Comparison of ENCODE assay signal across 2 cellular contexts in the genomic region with DNA sequence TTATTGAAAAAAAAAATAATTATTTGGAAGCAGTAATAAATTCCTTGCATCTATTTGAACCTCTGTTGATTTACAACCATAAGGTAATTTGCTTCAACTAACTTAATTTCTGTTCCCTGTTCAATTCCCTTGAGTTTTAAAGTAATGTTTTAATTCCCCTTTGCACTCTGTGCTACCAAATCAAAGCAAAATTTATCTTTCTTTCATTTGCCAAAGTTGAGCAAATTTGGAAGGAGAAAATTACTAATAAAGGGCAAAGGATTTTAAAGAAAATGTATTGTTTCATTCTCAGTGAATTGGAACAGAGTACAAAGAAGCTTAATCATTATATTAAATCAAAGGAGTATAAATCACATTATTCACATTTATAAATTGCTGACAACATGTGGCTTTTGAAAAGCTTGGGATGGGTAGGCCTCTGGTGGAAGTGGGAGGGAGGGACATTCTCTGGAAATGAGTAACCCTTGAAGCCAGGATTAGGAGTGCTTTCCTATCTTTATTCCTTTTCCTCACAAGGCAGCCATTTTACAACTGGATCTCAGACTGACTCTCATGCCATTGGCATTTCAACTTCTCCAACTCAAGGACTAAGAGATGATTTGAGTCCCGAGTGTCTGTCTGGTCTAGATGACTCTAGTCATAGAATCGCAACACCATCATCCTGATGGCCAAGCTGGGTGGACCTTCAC.
TF ChIP-seq lines count a peak whose summit lies in the region.

No MANE protein-coding gene starts in this region.

TF ChIP-seq in IMR-90, 13 proteins besides CTCF, POLR2A, EP300 and RAD21:
- peak; percentile 4; the same call in 1 of the 2 replicates for TF ChIP-seq SMC3 (IDR thresholded peaks at IDR 0.05; ENCODE audit: low read depth, low read length)
- TF ChIP-seq NFE2L2 (IDR thresholded peaks at IDR 0.05; ENCODE audit: low read depth, low read length) = no peak
- TF ChIP-seq MAFK (IDR thresholded peaks at IDR 0.05; ENCODE audit: low read depth, low read length) = peak; percentile 21; the same call in 1 of the 2 replicates

TF ChIP-seq in GM23338, 12 proteins besides CTCF, POLR2A, EP300 and RAD21:
- TF ChIP-seq, protein P1, sequence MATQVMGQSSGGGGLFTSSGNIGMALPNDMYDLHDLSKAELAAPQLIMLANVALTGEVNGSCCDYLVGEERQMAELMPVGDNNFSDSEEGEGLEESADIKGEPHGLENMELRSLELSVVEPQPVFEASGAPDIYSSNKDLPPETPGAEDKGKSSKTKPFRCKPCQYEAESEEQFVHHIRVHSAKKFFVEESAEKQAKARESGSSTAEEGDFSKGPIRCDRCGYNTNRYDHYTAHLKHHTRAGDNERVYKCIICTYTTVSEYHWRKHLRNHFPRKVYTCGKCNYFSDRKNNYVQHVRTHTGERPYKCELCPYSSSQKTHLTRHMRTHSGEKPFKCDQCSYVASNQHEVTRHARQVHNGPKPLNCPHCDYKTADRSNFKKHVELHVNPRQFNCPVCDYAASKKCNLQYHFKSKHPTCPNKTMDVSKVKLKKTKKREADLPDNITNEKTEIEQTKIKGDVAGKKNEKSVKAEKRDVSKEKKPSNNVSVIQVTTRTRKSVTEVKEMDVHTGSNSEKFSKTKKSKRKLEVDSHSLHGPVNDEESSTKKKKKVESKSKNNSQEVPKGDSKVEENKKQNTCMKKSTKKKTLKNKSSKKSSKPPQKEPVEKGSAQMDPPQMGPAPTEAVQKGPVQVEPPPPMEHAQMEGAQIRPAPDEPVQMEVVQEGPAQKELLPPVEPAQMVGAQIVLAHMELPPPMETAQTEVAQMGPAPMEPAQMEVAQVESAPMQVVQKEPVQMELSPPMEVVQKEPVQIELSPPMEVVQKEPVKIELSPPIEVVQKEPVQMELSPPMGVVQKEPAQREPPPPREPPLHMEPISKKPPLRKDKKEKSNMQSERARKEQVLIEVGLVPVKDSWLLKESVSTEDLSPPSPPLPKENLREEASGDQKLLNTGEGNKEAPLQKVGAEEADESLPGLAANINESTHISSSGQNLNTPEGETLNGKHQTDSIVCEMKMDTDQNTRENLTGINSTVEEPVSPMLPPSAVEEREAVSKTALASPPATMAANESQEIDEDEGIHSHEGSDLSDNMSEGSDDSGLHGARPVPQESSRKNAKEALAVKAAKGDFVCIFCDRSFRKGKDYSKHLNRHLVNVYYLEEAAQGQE (IDR thresholded peaks at IDR 0.05; ENCODE audit: unreplicated experiment) = no peak
- TF ChIP-seq EZH2phosphoT487 (IDR thresholded peaks at IDR 0.05; ENCODE audit: unreplicated experiment) (no peak), NANOG (IDR thresholded peaks at IDR 0.05; ENCODE audit: borderline replicate concordance) (no peak), EZH2 (IDR thresholded peaks at IDR 0.05; ENCODE audit: low read depth, unreplicated experiment) (no peak), CREB1 (CRISPR knock-in tag; IDR thresholded peaks at IDR 0.05; ENCODE audit: low read depth) (no peak), POLR2AphosphoS5 (IDR thresholded peaks at IDR 0.05; ENCODE audit: low read depth) (no peak), ZNF331 (CRISPR knock-in tag; IDR thresholded peaks at IDR 0.05; ENCODE audit: low read depth) (no peak)
- TF ChIP-seq, protein P2, sequence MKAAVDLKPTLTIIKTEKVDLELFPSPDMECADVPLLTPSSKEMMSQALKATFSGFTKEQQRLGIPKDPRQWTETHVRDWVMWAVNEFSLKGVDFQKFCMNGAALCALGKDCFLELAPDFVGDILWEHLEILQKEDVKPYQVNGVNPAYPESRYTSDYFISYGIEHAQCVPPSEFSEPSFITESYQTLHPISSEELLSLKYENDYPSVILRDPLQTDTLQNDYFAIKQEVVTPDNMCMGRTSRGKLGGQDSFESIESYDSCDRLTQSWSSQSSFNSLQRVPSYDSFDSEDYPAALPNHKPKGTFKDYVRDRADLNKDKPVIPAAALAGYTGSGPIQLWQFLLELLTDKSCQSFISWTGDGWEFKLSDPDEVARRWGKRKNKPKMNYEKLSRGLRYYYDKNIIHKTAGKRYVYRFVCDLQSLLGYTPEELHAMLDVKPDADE (IDR thresholded peaks at IDR 0.05) = no peak
TF ChIP-seq in GM23338: peak in this region for 0.
